In the genomic region with DNA sequence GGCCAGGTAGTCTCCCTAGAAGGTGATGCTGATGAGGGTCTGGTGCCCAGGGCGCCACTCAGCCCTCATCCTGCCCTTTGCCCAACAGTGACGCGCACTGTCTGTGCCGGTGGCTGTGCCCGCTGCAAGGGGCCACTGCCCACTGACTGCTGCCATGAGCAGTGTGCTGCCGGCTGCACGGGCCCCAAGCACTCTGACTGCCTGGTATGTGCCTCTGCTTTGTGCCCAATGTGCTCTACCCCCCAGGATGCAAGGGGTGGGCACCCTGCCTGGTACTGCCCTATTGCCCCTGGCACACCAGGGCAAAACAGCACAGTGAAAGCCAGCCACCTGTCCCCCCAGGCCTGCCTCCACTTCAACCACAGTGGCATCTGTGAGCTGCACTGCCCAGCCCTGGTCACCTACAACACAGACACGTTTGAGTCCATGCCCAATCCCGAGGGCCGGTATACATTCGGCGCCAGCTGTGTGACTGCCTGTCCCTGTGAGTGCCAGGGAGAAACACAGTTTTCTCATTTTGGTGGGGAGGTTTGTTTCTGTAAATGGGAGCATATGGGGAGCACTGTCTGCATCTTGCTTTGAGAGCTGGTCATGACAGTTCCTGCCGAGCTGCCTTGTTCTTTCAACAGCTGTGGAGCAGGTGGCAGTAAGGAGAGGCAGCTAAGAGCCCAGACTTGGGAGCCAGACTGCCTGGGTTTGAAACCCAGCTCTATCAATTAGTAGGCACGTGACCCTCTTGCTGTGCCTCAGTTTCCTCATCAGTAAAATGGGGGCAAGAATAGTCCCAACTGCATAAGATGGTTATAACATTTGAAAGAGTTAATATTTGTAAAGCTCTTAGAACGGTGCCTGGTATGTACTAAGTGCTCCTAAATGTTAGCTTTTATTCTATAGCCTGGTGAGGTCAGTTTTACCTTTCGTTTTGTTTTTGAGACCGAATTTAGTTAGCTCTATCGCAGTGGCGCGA, we compare ENCODE assay signal across 21 cellular contexts. TPM values are rescaled to one million over a fixed set of nuclear protein-coding genes. Genes with fewer than 3 reads are reported as not detected.
"Had no signal": no experiment of that assay in that cellular context is flagged by ENCODE, and none has a peak within 500 bp of the region (broad histone marks: within the 10 kb centered on the region; RNA-seq: fewer than 3 reads in every experiment).

No MANE protein-coding gene starts in this region.

- H3K9me3 Mint-ChIP-seq: naive B cell, WTC11 had no signal

- H3K36me3 Mint-ChIP-seq: naive B cell had no signal

- DNase-seq: activated CD4-positive, alpha-beta T cell treated with anti-CD3 and anti-CD28 coated beads for 4 hours; activated CD8-positive, alpha-beta memory T cell treated with anti-CD3 and anti-CD28 coated beads for 24 hours; activated gamma-delta T cell treated with Interleukin-2 at 50 U/mL for 16 hours; mammary epithelial cell; naive B cell; stimulated activated CD4-positive, alpha-beta T cell treated with anti-CD3 and anti-CD28 coated beads, Interleukin-15, amount 100 ng/mL, for 24 hours; stimulated activated CD4-positive, alpha-beta T cell treated with anti-CD3 and anti-CD28 coated beads, Interleukin-4, amount 100 ng/mL, for 1 hour; stimulated activated naive CD4-positive, alpha-beta T cell treated with Interleukin-2 at 50 U/mL for 16 hours; substantia nigra; T-helper 2 cell; transverse colon had no signal

- H3K4me3 ChIP-seq: ascending aorta, left lung, right atrium auricular region, transverse colon, vagina had no signal

- ATAC-seq: esophagus mucosa, left lung, WTC11 had no signal

- H3K9me3 ChIP-seq: ascending aorta, left lung, neutrophil, right atrium auricular region, transverse colon, vagina had no signal

- H3K27me3 ChIP-seq: ascending aorta, left lung, neutrophil, right atrium auricular region, transverse colon, vagina had no signal

- H3K4me3 Mint-ChIP-seq: WTC11 had no signal

- H3K27ac ChIP-seq: ascending aorta, left lung, neutrophil, right atrium auricular region, transverse colon, vagina had no signal

- H3K36me3 ChIP-seq: neutrophil had no signal

- H3K27ac Mint-ChIP-seq: progenitor cell of endocrine pancreas had no signal

- H3K27me3 Mint-ChIP-seq: naive B cell, progenitor cell of endocrine pancreas had no signal

RNA-seq across cellular contexts. Expression of gene GRB7, which starts 27.5 kb away (rescaled TPM):
- total RNA-seq: dermis microvascular lymphatic vessel endothelial cell, skeletal muscle tissue had no signal

RNA-seq across cellular contexts. Expression of gene PNMT, which starts 42.0 kb away (rescaled TPM):
- total RNA-seq: mammary epithelial cell had no signal
- polyA plus RNA-seq: mammary epithelial cell had no signal
